ENCODE assay signal across 8 cellular contexts in the genomic region with DNA sequence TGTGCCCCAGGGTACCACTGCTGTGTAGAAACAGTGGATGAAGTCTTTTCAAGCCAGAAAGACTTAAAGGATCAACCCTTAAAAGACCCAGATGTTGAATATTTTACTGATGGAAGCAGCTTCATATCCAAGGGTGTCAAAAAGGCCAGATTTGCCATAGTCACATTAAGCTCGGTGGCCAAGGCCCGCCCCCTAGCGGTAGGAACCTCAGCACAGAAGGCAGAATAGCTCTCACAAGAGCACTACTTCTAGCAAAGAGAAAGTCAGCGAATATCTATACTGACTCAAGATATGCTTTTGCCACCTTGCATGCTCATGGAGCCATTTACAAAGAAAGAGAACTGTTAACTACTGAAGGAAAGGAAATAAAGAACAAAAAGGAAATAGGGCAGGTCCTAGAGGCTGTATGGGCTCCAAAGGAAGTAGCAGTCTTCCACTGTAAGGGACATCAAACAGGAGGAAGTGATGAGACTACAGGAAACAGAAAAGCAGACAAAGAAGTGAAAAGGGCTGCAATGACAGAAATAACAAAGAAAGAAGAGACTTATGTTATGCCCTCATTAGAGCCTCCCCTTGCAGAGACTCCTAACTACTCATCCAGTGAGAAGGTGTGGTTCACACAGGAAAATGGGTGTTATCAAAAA.
DNase-seq lines count a peak whose midpoint lies in the region; ATAC-seq, FAIRE-seq and TF ChIP-seq lines count a peak whose summit lies in the region.

No MANE protein-coding gene starts in this region.

- H3K9ac ChIP-seq in BLaER1 treated with 17β-estradiol and CSF1 and Interleukin-3, amounts not matched to agents 10 nM and 100 nM = no peak overlapping the region
- no peak overlapping the region for H3K9ac ChIP-seq in mesenchymal stem cell (ENCODE audit: low read length)

- H3K4me1 ChIP-seq in BLaER1 treated with 17β-estradiol and CSF1 and Interleukin-3, amounts not matched to agents 10 nM and 100 nM = peaks cover 17 to 42% (median 32%) of the 10 kb centered on the region in 10 experiments
- no peaks in the 10 kb centered on the region for H3K4me1 ChIP-seq in mesenchymal stem cell (ENCODE audit: control insufficient read depth, insufficient read depth, low read depth, low read length)

- H3K27me3 ChIP-seq in BLaER1 treated with 17β-estradiol and CSF1 and Interleukin-3, amounts not matched to agents 10 nM and 100 nM = no peaks in the 10 kb centered on the region
- no peaks in the 10 kb centered on the region for H3K27me3 ChIP-seq in mesenchymal stem cell (ENCODE audit: control insufficient read depth in 1 of 2, insufficient read depth in 1 of 2, low read length in 2 of 2)

- H3K27ac ChIP-seq in BLaER1 treated with 17β-estradiol and CSF1 and Interleukin-3, amounts not matched to agents 10 nM and 100 nM = peak overlapping the region in 2 of 11 experiments; percentile 1 to 6; a peak in 1 of 22 replicates
- no peak overlapping the region for H3K27ac ChIP-seq in mesenchymal stem cell (ENCODE audit: low read length, poor library complexity, severe bottlenecking)

- no peak overlapping the region for H3K14ac ChIP-seq in mesenchymal stem cell (ENCODE audit: low read length in 2 of 2)

- 3% methylated on average over 3 of the region's 4 CpGs for WGBS in mesenchymal stem cell

- no peak overlapping the region for H2BK12ac ChIP-seq in mesenchymal stem cell (ENCODE audit: low read length in 2 of 2)

- peaks cover 20 to 52% (median 31%) of the 10 kb centered on the region in 11 experiments for H3K9me3 ChIP-seq in BLaER1 treated with 17β-estradiol and CSF1 and Interleukin-3, amounts not matched to agents 10 nM and 100 nM (replicated peaks in 1 of 11)
- H3K9me3 ChIP-seq in mesenchymal stem cell (ENCODE audit: control insufficient read depth, low read length) = peaks cover 14% of the 10 kb centered on the region

- H3K4me2 ChIP-seq in BLaER1 treated with 17β-estradiol and CSF1 and Interleukin-3, amounts not matched to agents 10 nM and 100 nM = peak overlapping the region in 9 of 11 experiments; percentile 15 to 79 (median 55); a peak in 16 of 22 replicates
- H3K4me2 ChIP-seq in mesenchymal stem cell (ENCODE audit: low read length, poor library complexity, severe bottlenecking) = no peak overlapping the region

- H2AFZ ChIP-seq in mesenchymal stem cell (ENCODE audit: low read depth, low read length) = no peak overlapping the region

- ATAC-seq in HG03045 (IDR thresholded peaks at IDR 0.05; ENCODE audit: unreplicated experiment) = peak; percentile 69
- ATAC-seq in HG03571 (IDR thresholded peaks at IDR 0.05; ENCODE audit: unreplicated experiment) = no peak

- no peak overlapping the region for H2AK5ac ChIP-seq in mesenchymal stem cell (ENCODE audit: low read length, severe bottlenecking)

- H3K18ac ChIP-seq in mesenchymal stem cell (ENCODE audit: low read depth in 1 of 2, low read length in 2 of 2) = no peak overlapping the region

- no peak overlapping the region for H3K23ac ChIP-seq in mesenchymal stem cell (ENCODE audit: low read length in 2 of 2)

- DNase-seq in GM18507 (ENCODE audit: extremely low spot score, insufficient read length, low read depth) (no peak), NOMO-1 (lab: John Stamatoyannopoulos, UW; ENCODE audit: unreplicated experiment in 2 of 2) (peak; percentile 6 to 36), astrocyte of the cerebellum (ENCODE audit: low read depth) (no peak), mesenchymal stem cell (peak; percentile 10), KG1 (lab: John Stamatoyannopoulos, UW) (no peak)

- H2BK120ac ChIP-seq in mesenchymal stem cell (ENCODE audit: low read depth, low read length) = no peak overlapping the region

- no peak overlapping the region for H3K4ac ChIP-seq in mesenchymal stem cell (ENCODE audit: low read depth in 1 of 2, low read length in 2 of 2)

- in situ Hi-C loops in astrocyte of the cerebellum (cut with HindIII; ENCODE audit: low sequenced_read_pairs) = no loop called here

- H2BK5ac ChIP-seq in mesenchymal stem cell (ENCODE audit: low read depth, low read length, poor library complexity, severe bottlenecking) = no peak overlapping the region

- no peak overlapping the region for H2BK15ac ChIP-seq in mesenchymal stem cell (ENCODE audit: low read depth, poor library complexity, severe bottlenecking)

- H4K8ac ChIP-seq in mesenchymal stem cell (ENCODE audit: low read length) = no peak overlapping the region

- FAIRE-seq in GM18507 (lab: Jason Lieb, UNC) = peak; percentile 70

- no peaks in the 10 kb centered on the region for H3K79me1 ChIP-seq in mesenchymal stem cell (replicated peaks; ENCODE audit: low read length, poor library complexity, severe bottlenecking)

- H4K20me1 ChIP-seq in BLaER1 treated with 17β-estradiol and CSF1 and Interleukin-3, amounts not matched to agents 10 nM and 100 nM = no peaks in the 10 kb centered on the region

- H3K4me3 ChIP-seq in BLaER1 treated with 17β-estradiol and CSF1 and Interleukin-3, amounts not matched to agents 10 nM and 100 nM = no peak overlapping the region
- H3K4me3 ChIP-seq in astrocyte of the cerebellum (ENCODE audit: low read depth, low read length) (no peak overlapping the region), mesenchymal stem cell (ENCODE audit: insufficient read depth in 1 of 2, low read depth in 1 of 2, low read length in 2 of 2) (no peak overlapping the region)

- peak; percentile 7 for TF ChIP-seq CTCF in astrocyte of the cerebellum (IDR thresholded peaks at IDR 0.05; ENCODE audit: low read depth, low read length, missing control alignments)

- no peak overlapping the region for H4K91ac ChIP-seq in mesenchymal stem cell (ENCODE audit: low read length)

- peaks cover 0 to 45% (median 19%) of the 10 kb centered on the region in 11 experiments; a peak in 13 of 22 replicates for H3K36me3 ChIP-seq in BLaER1 treated with 17β-estradiol and CSF1 and Interleukin-3, amounts not matched to agents 10 nM and 100 nM
- H3K36me3 ChIP-seq in mesenchymal stem cell (ENCODE audit: control insufficient read depth in 1 of 2, insufficient read depth in 2 of 2, low read depth in 1 of 2, low read length in 2 of 2) = no peaks in the 10 kb centered on the region

Comparison
In these comparisons a context has a peak if more than half of its experiments do, and no peak if none do; other contexts are left out.
1. DNase-seq: peak in NOMO-1 (2 of 2) and mesenchymal stem cell (single experiment); none in GM18507 (single experiment), astrocyte of the cerebellum (single experiment) and KG1 (single experiment).